8 cellular contexts compared by ENCODE assay signal in the genomic region with DNA sequence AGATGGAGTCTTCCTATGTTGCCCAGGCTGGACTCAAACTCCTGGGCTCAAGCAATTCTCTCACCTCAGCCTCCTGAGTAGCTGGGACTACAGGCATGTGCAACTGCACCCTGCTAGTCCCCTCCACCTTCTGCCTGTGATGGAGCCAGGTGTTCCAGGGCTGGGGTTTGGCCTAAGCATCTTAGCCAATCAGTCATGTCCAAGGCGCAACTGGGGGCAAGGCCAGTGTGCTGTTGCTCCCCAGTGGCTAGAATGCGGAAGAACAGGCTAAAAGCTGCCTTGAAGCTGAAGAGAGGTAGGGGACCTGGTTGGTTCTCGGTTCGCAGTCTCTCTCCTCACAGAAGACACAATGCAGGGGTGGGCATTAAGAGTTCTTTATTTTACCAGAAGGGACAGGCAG. TPM values are rescaled to one million over a fixed set of nuclear protein-coding genes. Genes with fewer than 3 reads are reported as not detected.
DNase-seq lines count a peak whose midpoint lies in the region; ATAC-seq and TF ChIP-seq lines count a peak whose summit lies in the region.

No MANE protein-coding gene starts in this region.

- ATAC-seq in mucosa of descending colon (peak; percentile 87), HG03108 (IDR thresholded peaks at IDR 0.05; ENCODE audit: unreplicated experiment) (no peak)

- no peaks in the 10 kb centered on the region for H3K9me3 ChIP-seq in mucosa of descending colon

- DNase-seq in DMS153 (lab: John Stamatoyannopoulos, UW) (peak; percentile 2), DMS153 treated with DMSO at 0.1 percent for 48 hours (lab: John Stamatoyannopoulos, UW; ENCODE audit: unreplicated experiment) (no peak), NCI-H146 (lab: John Stamatoyannopoulos, UW) (peak; percentile 47), astrocyte of the hippocampus (ENCODE audit: low read depth, low spot score) (peak; percentile 62), mucosa of descending colon (no peak), SKM-1 (lab: John Stamatoyannopoulos, UW; ENCODE audit: unreplicated experiment) (no peak), DMS79 treated with DMSO at 0.1 percent for 48 hours (lab: John Stamatoyannopoulos, UW) (no peak)

- H3K4me1 ChIP-seq in mucosa of descending colon (ENCODE audit: low read depth) = no peaks in the 10 kb centered on the region

- no peaks in the 10 kb centered on the region for H3K36me3 ChIP-seq in mucosa of descending colon (ENCODE audit: low read depth)

- intact Hi-C loops in mucosa of descending colon (cut with DNase I, micrococcal nuclease) = no loop called here

- H3K4me3 ChIP-seq in mucosa of descending colon = no peak overlapping the region

- no peak for TF ChIP-seq CTCF in mucosa of descending colon (IDR thresholded peaks at IDR 0.05)

RNA-seq across cellular contexts. Expression of gene FLOT2, which starts 18.6 kb away (rescaled TPM):
- 10 to 100 TPM; 87.9 to 98.0 (median 89.8) TPM for total RNA-seq in mucosa of descending colon

RNA-seq across cellular contexts. Expression of gene DHRS13, which starts 23.9 kb away (rescaled TPM):
- 10 to 100 TPM in 1 of 3 donors, 1 to 10 TPM in 2; 7.1 to 10.1 (median 7.3) TPM for total RNA-seq in mucosa of descending colon

RNA-seq across cellular contexts. Expression of gene ERAL1, which starts 24.2 kb away (rescaled TPM):
- 10 to 100 TPM; 28.6 to 38.7 (median 35.9) TPM for total RNA-seq in mucosa of descending colon

RNA-seq across cellular contexts. Expression of gene FAM222B, which starts 36.4 kb away (rescaled TPM):
- total RNA-seq in mucosa of descending colon = 10 to 100 TPM; 25.3 to 40.0 (median 30.0) TPM

Comparison
In these comparisons a context has a peak if more than half of its experiments do, and no peak if none do; other contexts are left out.
1. DNase-seq: peak in DMS153 (single experiment), NCI-H146 (single experiment) and astrocyte of the hippocampus (single experiment); none in DMS153 treated with DMSO at 0.1 percent for 48 hours (single experiment), mucosa of descending colon (0 of 3), SKM-1 (single experiment) and DMS79 treated with DMSO at 0.1 percent for 48 hours (single experiment).